In the genomic region with DNA sequence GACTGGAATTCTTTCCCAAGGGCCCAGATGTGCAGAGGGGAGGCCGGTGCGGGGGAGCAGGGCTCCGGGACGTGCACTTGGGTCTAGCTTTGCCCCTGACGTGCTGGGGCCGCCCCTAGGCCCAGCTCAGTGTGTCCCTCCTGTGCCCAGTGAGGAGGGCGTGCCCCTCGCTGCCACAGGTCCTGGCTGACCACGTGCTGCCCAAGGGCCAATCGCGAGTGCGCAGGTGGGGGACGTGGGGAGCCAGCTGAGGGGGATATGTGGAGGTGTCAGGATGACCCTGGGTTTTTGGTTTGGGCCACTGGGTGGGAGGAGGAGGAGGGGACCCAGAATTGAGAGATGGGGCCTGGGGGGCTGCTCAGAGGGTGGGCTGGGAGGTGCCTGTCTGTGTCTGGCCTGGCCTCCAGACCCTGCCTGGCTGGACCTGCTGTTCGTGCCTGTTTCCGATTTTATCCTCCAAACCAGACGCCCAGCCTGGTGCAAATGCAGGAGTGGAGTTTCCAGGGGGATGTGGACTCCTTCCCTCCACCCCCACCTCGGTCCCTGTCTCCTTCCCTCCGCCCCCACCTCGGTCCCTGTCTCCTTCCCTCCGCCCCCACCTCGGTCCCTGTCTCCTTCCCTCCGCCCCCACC, we compare ENCODE assay signal across 9 cellular contexts. TPM values are rescaled to one million over a fixed set of nuclear protein-coding genes. Genes with fewer than 3 reads are reported as not detected.
DNase-seq lines count a peak whose midpoint lies in the region; ATAC-seq, FAIRE-seq and TF ChIP-seq lines count a peak whose summit lies in the region.
"Had no signal": no experiment of that assay in that cellular context is flagged by ENCODE, and none has a peak within 500 bp of the region (broad histone marks: within the 10 kb centered on the region; RNA-seq: fewer than 3 reads in every experiment).

No MANE protein-coding gene starts in this region.

- intact Hi-C loops in Calu3 (cut with micrococcal nuclease; ENCODE audit: unreplicated experiment) (no loop called here), endothelial cell of umbilical vein (cut with micrococcal nuclease) (no loop called here)

- POLR2A ChIA-PET in endothelial cell of umbilical vein (lab: Charles Lee), result no interaction called here

- CTCF ChIA-PET in Calu3 (lab: Charles Lee), result no interaction called here
- CTCF ChIA-PET in endothelial cell of umbilical vein (lab: Charles Lee), result interaction anchor here (1.0 to 1.7 kb wide), 3 partner anchors 79 to 97 kb away, joined by 3 to 6 read pairs (median 4); no protein-coding TSS in a partner anchor

- H3K4me3 Mint-ChIP-seq in Calu3 (ENCODE audit: low read depth, unreplicated experiment) (peak overlapping the region; percentile 50), HFFc6 (peak overlapping the region; percentile 43; the same call in 1 of the 2 replicates)

- no peaks in the 10 kb centered on the region for H3K9me3 Mint-ChIP-seq in Calu3 (ENCODE audit: low read depth, unreplicated experiment)
- no peaks in the 10 kb centered on the region for H3K9me3 Mint-ChIP-seq in HFFc6

- H3K27ac Mint-ChIP-seq in Calu3 (ENCODE audit: unreplicated experiment) (peak overlapping the region; percentile 74), HFFc6 (peak overlapping the region; percentile 64; the same call in 1 of the 2 replicates)

- peak overlapping the region; percentile 39 for H3K4me3 ChIP-seq in SJCRH30
- H3K4me3 ChIP-seq in endothelial cell of umbilical vein (replicated peaks in 1 of 3; ENCODE audit: insufficient read depth in 1 of 3, low read depth in 1 of 3, low read length in 3 of 3), result no peak overlapping the region
- H3K4me3 ChIP-seq in muscle layer of colon (ENCODE audit: low read depth in 1 of 2, low read length in 2 of 2), result peak overlapping the region; percentile 37 to 47

- FAIRE-seq in endothelial cell of umbilical vein (lab: Jason Lieb, UNC), result peak; percentile 75

- BruUV-seq in Calu3 (replicated peaks; lab: Mats Ljungman, UMichigan) (no TSS peak), endothelial cell of umbilical vein (replicated peaks; lab: Mats Ljungman, UMichigan) (no TSS peak)

- H3K27ac ChIP-seq in SJCRH30, result peak overlapping the region; percentile 27
- H3K27ac ChIP-seq in endothelial cell of umbilical vein (ENCODE audit: insufficient read depth, low read depth, low read length), result no peak overlapping the region
- no peak overlapping the region for H3K27ac ChIP-seq in muscle layer of colon (ENCODE audit: low read depth, low read length)

- no peaks in the 10 kb centered on the region for H3K79me2 ChIP-seq in endothelial cell of umbilical vein (ENCODE audit: control insufficient read depth, insufficient read depth, low read length)

- peak; percentile 63 for DNase-seq in Calu3
- DNase-seq in HFFc6, result peak; percentile 45
- DNase-seq in SJCRH30, result peak; percentile 79 to 83
- DNase-seq in endothelial cell of umbilical vein (ENCODE audit: low read depth, low spot score), result peak; percentile 34
- no peak for DNase-seq in putamen (ENCODE audit: low spot score)
- DNase-seq in NCI-H1092 (lab: John Stamatoyannopoulos, UW), result no peak

- no peaks in the 10 kb centered on the region for H3K27me3 Mint-ChIP-seq in Calu3 (ENCODE audit: unreplicated experiment)
- peaks cover 2% of the 10 kb centered on the region; the same call in 1 of the 2 replicates for H3K27me3 Mint-ChIP-seq in HFFc6 (ENCODE audit: insufficient read depth)

- no peak for ATAC-seq in GM19463 (IDR thresholded peaks at IDR 0.05; ENCODE audit: unreplicated experiment)

- H3K27me3 ChIP-seq in SJCRH30 (peaks cover 1% of the 10 kb centered on the region), endothelial cell of umbilical vein (ENCODE audit: control insufficient read depth in 2 of 2, insufficient read depth in 2 of 2, low read length in 2 of 2) (no peaks in the 10 kb centered on the region), muscle layer of colon (ENCODE audit: control insufficient read depth in 1 of 2, insufficient read depth in 2 of 2, low read length in 2 of 2) (peaks cover 0 to 3% of the 10 kb centered on the region in 2 donors)

- dilution Hi-C loops in endothelial cell of umbilical vein (cut with MboI; ENCODE audit: extremely low pct_ligation_motif_present, low sequenced_read_pairs), result no loop called here

- no peak overlapping the region for H3K4me2 ChIP-seq in endothelial cell of umbilical vein (ENCODE audit: insufficient read depth, low read length)

- H3K4me1 Mint-ChIP-seq in Calu3 (ENCODE audit: low read depth, unreplicated experiment) (no peaks in the 10 kb centered on the region), HFFc6 (ENCODE audit: low read depth) (no peaks in the 10 kb centered on the region)

- no peaks in the 10 kb centered on the region for H4K20me1 ChIP-seq in endothelial cell of umbilical vein (replicated peaks; ENCODE audit: control insufficient read depth, extremely low read depth, insufficient read depth, low read length)

- H3K36me3 ChIP-seq in SJCRH30, result no peaks in the 10 kb centered on the region
- H3K36me3 ChIP-seq in endothelial cell of umbilical vein (ENCODE audit: control insufficient read depth in 2 of 2, extremely low read depth in 1 of 2, insufficient read depth in 2 of 2, low read length in 2 of 2), result no peaks in the 10 kb centered on the region
- no peaks in the 10 kb centered on the region for H3K36me3 ChIP-seq in muscle layer of colon (ENCODE audit: insufficient read depth, low read length)

- TF ChIP-seq POLR2A in endothelial cell of umbilical vein (IDR thresholded peaks at IDR 0.05; ENCODE audit: low read depth, low read length), result no peak

- H3K9me3 ChIP-seq in SJCRH30 (replicated peaks) (no peaks in the 10 kb centered on the region), endothelial cell of umbilical vein (replicated peaks; ENCODE audit: control insufficient read depth, insufficient read depth, low read length) (no peaks in the 10 kb centered on the region), muscle layer of colon (ENCODE audit: low read length) (no peaks in the 10 kb centered on the region)

- no peak overlapping the region for H2AFZ ChIP-seq in endothelial cell of umbilical vein (ENCODE audit: low read depth, low read length)

- TF ChIP-seq CTCF in Calu3 (IDR thresholded peaks at IDR 0.05; ENCODE audit: unreplicated experiment) (no peak), HFFc6 (IDR thresholded peaks at IDR 0.05) (no peak), endothelial cell of umbilical vein (IDR thresholded peaks at IDR 0.05; ENCODE audit: extremely low read depth in 1 of 2, insufficient read depth in 1 of 2, low read depth in 1 of 2, low read length in 2 of 2) (no peak)

- H3K36me3 Mint-ChIP-seq in Calu3 (ENCODE audit: insufficient read depth, unreplicated experiment), result peaks cover 35% of the 10 kb centered on the region
- no peaks in the 10 kb centered on the region for H3K36me3 Mint-ChIP-seq in HFFc6 (ENCODE audit: low read depth)

- no peak overlapping the region for H3K9ac ChIP-seq in endothelial cell of umbilical vein (replicated peaks; ENCODE audit: extremely low read depth, insufficient read depth, low read length)
- no peak overlapping the region for H3K9ac ChIP-seq in muscle layer of colon (ENCODE audit: low read length)

- H3K4me1 ChIP-seq in SJCRH30 (no peaks in the 10 kb centered on the region), endothelial cell of umbilical vein (ENCODE audit: control insufficient read depth, extremely low read depth, insufficient read depth, low read length) (peaks cover 2% of the 10 kb centered on the region), muscle layer of colon (ENCODE audit: insufficient read depth, low read length) (peaks cover 11% of the 10 kb centered on the region)

- no peaks in the 10 kb centered on the region for H3K9me1 ChIP-seq in endothelial cell of umbilical vein (replicated peaks; ENCODE audit: control insufficient read depth, extremely low read depth, insufficient read depth, low read length)

TF ChIP-seq in endothelial cell of umbilical vein, 7 proteins besides CTCF, POLR2A, EP300 and RAD21:
- TF ChIP-seq GATA2 (IDR thresholded peaks at IDR 0.05; ENCODE audit: insufficient read depth, insufficient read length, low read depth, low read length), result no peak
- no peak for TF ChIP-seq EZH2 (IDR thresholded peaks at IDR 0.05; ENCODE audit: borderline replicate concordance, low read depth, low read length, severe bottlenecking)
- peak; percentile 30 for TF ChIP-seq POLR2AphosphoS5 (IDR thresholded peaks at IDR 0.05; ENCODE audit: insufficient read depth, low read depth, low read length)
- TF ChIP-seq, protein P1, sequence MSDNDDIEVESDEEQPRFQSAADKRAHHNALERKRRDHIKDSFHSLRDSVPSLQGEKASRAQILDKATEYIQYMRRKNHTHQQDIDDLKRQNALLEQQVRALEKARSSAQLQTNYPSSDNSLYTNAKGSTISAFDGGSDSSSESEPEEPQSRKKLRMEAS (IDR thresholded peaks at IDR 0.05; ENCODE audit: insufficient read depth, insufficient read length), result peak; percentile 92
- no peak for TF ChIP-seq JUN (IDR thresholded peaks at IDR 0.05; ENCODE audit: borderline replicate concordance, insufficient read depth, insufficient read length, low read depth)
- no peak for TF ChIP-seq FOS (IDR thresholded peaks at IDR 0.05; ENCODE audit: borderline replicate concordance, insufficient read depth, low read length)
- no peak for TF ChIP-seq MYC (IDR thresholded peaks at IDR 0.05; ENCODE audit: low read depth, low read length)
TF ChIP-seq in endothelial cell of umbilical vein: peak in this region for 2.

RNA-seq across cellular contexts. Expression of a gene that starts 6.1 kb away (rescaled TPM):
- total RNA-seq in Calu3 (2022), result 5.0 and 5.6 TPM in 2 replicates
- total RNA-seq in HFFc6 (2021; fragmentation: NEBNext Ultra II Directional; extraction: Animal tissue kit (Norgen Biotek cat#: 25700)), result not detected
- not detected in 2 replicates for total RNA-seq in SJCRH30 (2014; rRNA removed; shearing (Covaris generic))
- total RNA-seq in endothelial cell of umbilical vein, result not detected in 2 replicates
- not detected in 2 replicates for polyA plus RNA-seq in endothelial cell of umbilical vein
- polyA plus RNA-seq in endothelial cell of umbilical vein (2011; cell fraction: cytosol; rRNA removed), result not detected in 2 replicates
- not detected in 2 replicates for polyA plus RNA-seq in endothelial cell of umbilical vein (2011; cell fraction: nucleus; rRNA removed)
- polyA plus RNA-seq in endothelial cell of umbilical vein (2012), result not detected in 2 replicates
- polyA minus RNA-seq in endothelial cell of umbilical vein, result not detected in 2 replicates
- 3.4 TPM for polyA minus RNA-seq in endothelial cell of umbilical vein (2011; cell fraction: cytosol; rRNA and poly(A)+ RNA removed)
- not detected in 2 replicates for polyA minus RNA-seq in endothelial cell of umbilical vein (2011; cell fraction: nucleus; rRNA and poly(A)+ RNA removed)
- polyA plus RNA-seq: neural cell had no signal

RNA-seq across cellular contexts. Expression of a gene that starts 35.7 kb away (rescaled TPM):
- 32.4 and 34.7 TPM in 2 replicates for total RNA-seq in Calu3 (2022)
- 10 to 100 TPM in 1 of 6 experiments, 1 to 10 TPM in 5; 8.7 to 10.3 (median 9.6) TPM for total RNA-seq in HFFc6 (2021; fragmentation: NEBNext Ultra II Directional; extraction: Animal tissue kit (Norgen Biotek cat#: 25700))
- 19.9 and 20.8 TPM in 2 replicates for total RNA-seq in SJCRH30 (2014; rRNA removed; shearing (Covaris generic))
- 19.7 and 20.1 TPM in 2 replicates for total RNA-seq in endothelial cell of umbilical vein
- 16.1 and 20.1 TPM in 2 replicates for polyA plus RNA-seq in endothelial cell of umbilical vein
- polyA plus RNA-seq in endothelial cell of umbilical vein (2011; cell fraction: cytosol; rRNA removed), result 6.9 and 10.8 TPM in 2 replicates
- 34.3 and 36.5 TPM in 2 replicates for polyA plus RNA-seq in endothelial cell of umbilical vein (2011; cell fraction: nucleus; rRNA removed)
- 7.3 and 8.7 TPM in 2 replicates for polyA plus RNA-seq in endothelial cell of umbilical vein (2012)
- 3.6 and 4.6 TPM in 2 replicates for polyA minus RNA-seq in endothelial cell of umbilical vein
- polyA minus RNA-seq in endothelial cell of umbilical vein (2011; cell fraction: cytosol; rRNA and poly(A)+ RNA removed), result 9.5 TPM
- polyA minus RNA-seq in endothelial cell of umbilical vein (2011; cell fraction: nucleus; rRNA and poly(A)+ RNA removed), result 6.0 and 13.7 TPM in 2 replicates

Comparison
In these comparisons a context has a peak if more than half of its experiments do, and no peak if none do; other contexts are left out.
1. DNase-seq: peak in Calu3 (single experiment), HFFc6 (single experiment), SJCRH30 (2 of 2) and endothelial cell of umbilical vein (single experiment); none in putamen (single experiment) and NCI-H1092 (single experiment).
2. H3K4me3 ChIP-seq: peak in SJCRH30 (single experiment) and muscle layer of colon (2 of 2); none in endothelial cell of umbilical vein (0 of 3).